In the genomic region with DNA sequence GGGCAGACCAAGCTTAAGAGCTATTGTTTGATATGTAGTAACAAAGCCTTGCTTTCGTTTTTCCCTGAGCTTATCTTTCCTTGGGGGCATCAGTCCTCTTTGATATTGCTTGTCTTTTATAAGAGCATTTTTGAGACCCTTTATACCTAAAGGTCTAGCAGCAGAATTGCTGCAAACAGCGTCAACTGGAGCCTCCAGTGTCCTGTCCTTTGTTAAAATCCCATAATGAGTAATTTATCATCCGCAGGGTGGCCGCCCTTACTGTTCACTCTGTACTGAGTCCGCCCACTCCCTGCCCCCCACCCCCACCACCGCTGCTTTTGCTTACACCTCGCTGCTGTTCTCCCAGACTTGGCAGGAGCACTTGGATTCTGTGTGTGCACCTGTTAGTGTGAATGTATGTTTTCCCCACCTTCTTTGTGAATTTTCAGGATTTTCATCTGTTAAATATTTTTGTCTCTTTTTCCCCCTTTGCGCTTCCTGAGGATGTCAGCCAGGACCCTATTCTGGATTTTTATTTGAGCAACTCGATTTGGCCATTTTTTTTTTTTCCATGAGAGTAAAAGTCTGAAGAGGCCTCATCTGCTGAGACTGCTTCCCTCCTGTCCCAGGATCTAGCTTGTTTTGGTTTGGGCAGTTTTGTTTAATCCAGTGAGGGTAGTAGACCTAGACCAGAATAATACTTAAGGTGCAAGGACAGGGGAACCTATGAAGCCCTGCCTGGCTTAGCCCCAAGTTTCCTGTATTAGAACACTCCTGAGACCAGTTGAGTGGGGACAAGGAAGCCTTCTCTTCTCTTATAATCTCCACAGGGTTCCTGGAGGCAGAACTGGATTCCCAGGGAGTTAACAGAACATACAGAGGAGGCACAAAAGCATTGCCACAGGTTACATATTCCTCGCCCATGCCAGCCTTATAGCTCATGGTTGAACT, we compare ENCODE assay signal across 1 cellular context.
TF ChIP-seq lines count a peak whose summit lies in the region.

No MANE protein-coding gene starts in this region.

TF ChIP-seq in WTC11, 78 proteins besides CTCF, POLR2A, EP300 and RAD21 (continued from another document):
- TF ChIP-seq RELA (CRISPR knock-in tag; IDR thresholded peaks at IDR 0.05; ENCODE audit: borderline replicate concordance), result no peak
- TF ChIP-seq ESRRA (CRISPR knock-in tag; IDR thresholded peaks at IDR 0.05; ENCODE audit: borderline replicate concordance), result no peak
- no peak for TF ChIP-seq ZNF138 (CRISPR knock-in tag; conservative IDR thresholded peaks at IDR 0.05)
- TF ChIP-seq, protein P1, sequence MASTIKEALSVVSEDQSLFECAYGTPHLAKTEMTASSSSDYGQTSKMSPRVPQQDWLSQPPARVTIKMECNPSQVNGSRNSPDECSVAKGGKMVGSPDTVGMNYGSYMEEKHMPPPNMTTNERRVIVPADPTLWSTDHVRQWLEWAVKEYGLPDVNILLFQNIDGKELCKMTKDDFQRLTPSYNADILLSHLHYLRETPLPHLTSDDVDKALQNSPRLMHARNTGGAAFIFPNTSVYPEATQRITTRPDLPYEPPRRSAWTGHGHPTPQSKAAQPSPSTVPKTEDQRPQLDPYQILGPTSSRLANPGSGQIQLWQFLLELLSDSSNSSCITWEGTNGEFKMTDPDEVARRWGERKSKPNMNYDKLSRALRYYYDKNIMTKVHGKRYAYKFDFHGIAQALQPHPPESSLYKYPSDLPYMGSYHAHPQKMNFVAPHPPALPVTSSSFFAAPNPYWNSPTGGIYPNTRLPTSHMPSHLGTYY (CRISPR knock-in tag; IDR thresholded peaks at IDR 0.05), result no peak
- TF ChIP-seq NR3C1 (CRISPR knock-in tag; conservative IDR thresholded peaks at IDR 0.05; ENCODE audit: low read depth), result no peak
- TF ChIP-seq EMX1 (CRISPR knock-in tag; IDR thresholded peaks at IDR 0.05), result no peak
- TF ChIP-seq, protein P2, sequence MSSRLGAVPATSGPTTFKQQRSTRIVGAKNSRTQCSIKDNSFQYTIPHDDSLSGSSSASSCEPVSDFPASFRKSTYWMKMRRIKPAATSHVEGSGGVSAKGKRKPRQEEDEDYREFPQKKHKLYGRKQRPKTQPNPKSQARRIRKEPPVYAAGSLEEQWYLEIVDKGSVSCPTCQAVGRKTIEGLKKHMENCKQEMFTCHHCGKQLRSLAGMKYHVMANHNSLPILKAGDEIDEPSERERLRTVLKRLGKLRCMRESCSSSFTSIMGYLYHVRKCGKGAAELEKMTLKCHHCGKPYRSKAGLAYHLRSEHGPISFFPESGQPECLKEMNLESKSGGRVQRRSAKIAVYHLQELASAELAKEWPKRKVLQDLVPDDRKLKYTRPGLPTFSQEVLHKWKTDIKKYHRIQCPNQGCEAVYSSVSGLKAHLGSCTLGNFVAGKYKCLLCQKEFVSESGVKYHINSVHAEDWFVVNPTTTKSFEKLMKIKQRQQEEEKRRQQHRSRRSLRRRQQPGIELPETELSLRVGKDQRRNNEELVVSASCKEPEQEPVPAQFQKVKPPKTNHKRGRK (CRISPR knock-in tag; IDR thresholded peaks at IDR 0.05; ENCODE audit: borderline replicate concordance), result no peak
- TF ChIP-seq, protein P3, sequence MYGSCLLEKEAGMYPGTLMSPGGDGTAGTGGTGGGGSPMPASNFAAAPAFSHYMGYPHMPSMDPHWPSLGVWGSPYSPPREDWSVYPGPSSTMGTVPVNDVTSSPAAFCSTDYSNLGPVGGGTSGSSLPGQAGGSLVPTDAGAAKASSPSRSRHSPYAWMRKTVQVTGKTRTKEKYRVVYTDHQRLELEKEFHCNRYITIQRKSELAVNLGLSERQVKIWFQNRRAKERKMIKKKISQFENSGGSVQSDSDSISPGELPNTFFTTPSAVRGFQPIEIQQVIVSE (CRISPR knock-in tag; IDR thresholded peaks at IDR 0.05; ENCODE audit: borderline replicate concordance), result no peak
- TF ChIP-seq ZNF671 (CRISPR knock-in tag; IDR thresholded peaks at IDR 0.05), result no peak
- no peak for TF ChIP-seq JUN (CRISPR knock-in tag; IDR thresholded peaks at IDR 0.05)
- TF ChIP-seq CREB1 (CRISPR knock-in tag; IDR thresholded peaks at IDR 0.05), result no peak
- TF ChIP-seq, protein P4, sequence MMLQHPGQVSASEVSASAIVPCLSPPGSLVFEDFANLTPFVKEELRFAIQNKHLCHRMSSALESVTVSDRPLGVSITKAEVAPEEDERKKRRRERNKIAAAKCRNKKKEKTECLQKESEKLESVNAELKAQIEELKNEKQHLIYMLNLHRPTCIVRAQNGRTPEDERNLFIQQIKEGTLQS (CRISPR knock-in tag; conservative IDR thresholded peaks at IDR 0.05), result no peak
TF ChIP-seq in WTC11: peak in this region for 0.
